ENCODE assay signal across 8 cellular contexts in genomic region chr19:28466107-28467045, GRCh38.
DNase-seq lines count a peak whose midpoint lies in the region; ATAC-seq, FAIRE-seq and TF ChIP-seq lines count a peak whose summit lies in the region.

No MANE protein-coding gene starts in this region.

- H3K27me3 Mint-ChIP-seq in activated CD4-positive, alpha-beta memory T cell treated with anti-CD3 and anti-CD28 coated beads for 36 hours = no peaks in the 10 kb centered on the region
- H3K27me3 Mint-ChIP-seq in nephron progenitor cell (ENCODE audit: low read depth, poor library complexity) = peaks cover 6% of the 10 kb centered on the region

- intact Hi-C loops in activated CD4-positive, alpha-beta memory T cell treated with anti-CD3 and anti-CD28 coated beads for 36 hours (cut with micrococcal nuclease) = loop anchor here (10.0 kb wide), 1 partner anchor 168 kb away; no protein-coding TSS in a partner anchor
- intact Hi-C loops in endothelial cell of umbilical vein (cut with micrococcal nuclease) = loop anchor here (1.0 to 2.0 kb wide), 3 partner anchors 244 to 1062 kb away; no protein-coding TSS in a partner anchor

- H3K9me1 ChIP-seq in endothelial cell of umbilical vein (replicated peaks; ENCODE audit: control insufficient read depth, extremely low read depth, insufficient read depth, low read length) = no peaks in the 10 kb centered on the region

- no peaks in the 10 kb centered on the region for H3K36me3 Mint-ChIP-seq in activated CD4-positive, alpha-beta memory T cell treated with anti-CD3 and anti-CD28 coated beads for 36 hours
- H3K36me3 Mint-ChIP-seq in nephron progenitor cell (ENCODE audit: low read depth) = no peaks in the 10 kb centered on the region

- H3K27ac ChIP-seq in endothelial cell of umbilical vein (ENCODE audit: insufficient read depth, low read depth, low read length) = no peak overlapping the region
- no peak overlapping the region for H3K27ac ChIP-seq in suprapubic skin

- peak; percentile 28 to 65 for TF ChIP-seq CTCF in endothelial cell of umbilical vein (IDR thresholded peaks at IDR 0.05; ENCODE audit: extremely low read depth in 1 of 2, insufficient read depth in 1 of 2, low read depth in 1 of 2, low read length in 2 of 2)
- peak; percentile 92 for TF ChIP-seq CTCF in nephron progenitor cell (IDR thresholded peaks at IDR 0.05)
- TF ChIP-seq CTCF in suprapubic skin (IDR thresholded peaks at IDR 0.05) = peak; percentile 45 to 69

- H3K9ac ChIP-seq in endothelial cell of umbilical vein (replicated peaks; ENCODE audit: extremely low read depth, insufficient read depth, low read length) = no peak overlapping the region

- no TSS peak for BruUV-seq in endothelial cell of umbilical vein (replicated peaks; lab: Mats Ljungman, UMichigan)

- dilution Hi-C loops in endothelial cell of umbilical vein (cut with MboI; ENCODE audit: extremely low pct_ligation_motif_present, low sequenced_read_pairs) = no loop called here

- CTCF ChIA-PET in activated CD4-positive, alpha-beta memory T cell treated with anti-CD3 and anti-CD28 coated beads for 36 hours (lab: Charles Lee) = interaction anchor here (0.9 kb wide), 1 partner anchor 413 kb away, joined by 4 read pairs; no protein-coding TSS in a partner anchor
- CTCF ChIA-PET in endothelial cell of umbilical vein (lab: Charles Lee) = no interaction called here

- H4K20me1 ChIP-seq in endothelial cell of umbilical vein (replicated peaks; ENCODE audit: control insufficient read depth, extremely low read depth, insufficient read depth, low read length) = no peaks in the 10 kb centered on the region

- H3K4me1 Mint-ChIP-seq in activated CD4-positive, alpha-beta memory T cell treated with anti-CD3 and anti-CD28 coated beads for 36 hours (ENCODE audit: low read depth) = peaks cover 2% of the 10 kb centered on the region
- H3K4me1 Mint-ChIP-seq in nephron progenitor cell = peaks cover 67% of the 10 kb centered on the region

- no peaks in the 10 kb centered on the region for H3K9me3 Mint-ChIP-seq in activated CD4-positive, alpha-beta memory T cell treated with anti-CD3 and anti-CD28 coated beads for 36 hours
- no peaks in the 10 kb centered on the region for H3K9me3 Mint-ChIP-seq in nephron progenitor cell

- H3K79me2 ChIP-seq in endothelial cell of umbilical vein (ENCODE audit: control insufficient read depth, insufficient read depth, low read length) = no peaks in the 10 kb centered on the region

- no peak for ATAC-seq in GM21390 (IDR thresholded peaks at IDR 0.05; ENCODE audit: unreplicated experiment)

- H3K27ac Mint-ChIP-seq in activated CD4-positive, alpha-beta memory T cell treated with anti-CD3 and anti-CD28 coated beads for 36 hours = no peak overlapping the region
- no peak overlapping the region for H3K27ac Mint-ChIP-seq in nephron progenitor cell

- peak; percentile 21 for FAIRE-seq in endothelial cell of umbilical vein (lab: Jason Lieb, UNC)

- no peak for TF ChIP-seq EP300 in suprapubic skin (IDR thresholded peaks at IDR 0.05)

- H3K9me3 ChIP-seq in endothelial cell of umbilical vein (replicated peaks; ENCODE audit: control insufficient read depth, insufficient read depth, low read length) (no peaks in the 10 kb centered on the region), suprapubic skin (no peaks in the 10 kb centered on the region)

- H3K4me1 ChIP-seq in endothelial cell of umbilical vein (ENCODE audit: control insufficient read depth, extremely low read depth, insufficient read depth, low read length) = no peaks in the 10 kb centered on the region
- peaks cover 10% of the 10 kb centered on the region for H3K4me1 ChIP-seq in suprapubic skin

- H3K4me3 Mint-ChIP-seq in activated CD4-positive, alpha-beta memory T cell treated with anti-CD3 and anti-CD28 coated beads for 36 hours = no peak overlapping the region
- H3K4me3 Mint-ChIP-seq in nephron progenitor cell = no peak overlapping the region

- H3K36me3 ChIP-seq in endothelial cell of umbilical vein (ENCODE audit: control insufficient read depth in 2 of 2, extremely low read depth in 1 of 2, insufficient read depth in 2 of 2, low read length in 2 of 2) (no peaks in the 10 kb centered on the region), suprapubic skin (no peaks in the 10 kb centered on the region)

- no peaks in the 10 kb centered on the region for H3K27me3 ChIP-seq in endothelial cell of umbilical vein (ENCODE audit: control insufficient read depth in 2 of 2, insufficient read depth in 2 of 2, low read length in 2 of 2)
- H3K27me3 ChIP-seq in suprapubic skin = no peaks in the 10 kb centered on the region

- no peak overlapping the region for H3K4me2 ChIP-seq in endothelial cell of umbilical vein (ENCODE audit: insufficient read depth, low read length)

- TF ChIP-seq POLR2A in endothelial cell of umbilical vein (IDR thresholded peaks at IDR 0.05; ENCODE audit: low read depth, low read length) (no peak), suprapubic skin (IDR thresholded peaks at IDR 0.05) (no peak)

- DNase-seq in NCI-H2107 treated with DMSO at 0.1 percent for 48 hours (lab: John Stamatoyannopoulos, UW; ENCODE audit: unreplicated experiment) (peak; percentile 4), NCI-H2107 (lab: John Stamatoyannopoulos, UW) (no peak), NCI-H2227 (lab: John Stamatoyannopoulos, UW; ENCODE audit: unreplicated experiment) (peak; percentile 87), endothelial cell of umbilical vein (ENCODE audit: low read depth, low spot score) (no peak), nephron progenitor cell (peak; percentile 84), suprapubic skin (ENCODE audit: low spot score in 2 of 2) (no peak)
- peak; percentile 55 for DNase-seq in activated CD4-positive, alpha-beta memory T cell treated with anti-CD3 and anti-CD28 coated beads for 36 hours

- 65% methylated on average over 9 of the region's 9 CpGs for WGBS in suprapubic skin

- H3K4me3 ChIP-seq in endothelial cell of umbilical vein (replicated peaks in 1 of 3; ENCODE audit: insufficient read depth in 1 of 3, low read depth in 1 of 3, low read length in 3 of 3) (no peak overlapping the region), suprapubic skin (no peak overlapping the region)

- POLR2A ChIA-PET in activated CD4-positive, alpha-beta memory T cell treated with anti-CD3 and anti-CD28 coated beads for 36 hours (lab: Charles Lee) = no interaction called here
- POLR2A ChIA-PET in endothelial cell of umbilical vein (lab: Charles Lee) = no interaction called here

- H2AFZ ChIP-seq in endothelial cell of umbilical vein (ENCODE audit: low read depth, low read length) = no peak overlapping the region

TF ChIP-seq in endothelial cell of umbilical vein, 7 proteins besides CTCF, POLR2A, EP300 and RAD21:
- TF ChIP-seq JUN (IDR thresholded peaks at IDR 0.05; ENCODE audit: borderline replicate concordance, insufficient read depth, insufficient read length, low read depth) (no peak), EZH2 (IDR thresholded peaks at IDR 0.05; ENCODE audit: borderline replicate concordance, low read depth, low read length, severe bottlenecking) (no peak), MYC (IDR thresholded peaks at IDR 0.05; ENCODE audit: low read depth, low read length) (no peak), FOS (IDR thresholded peaks at IDR 0.05; ENCODE audit: borderline replicate concordance, insufficient read depth, low read length) (no peak), POLR2AphosphoS5 (IDR thresholded peaks at IDR 0.05; ENCODE audit: insufficient read depth, low read depth, low read length) (no peak), GATA2 (IDR thresholded peaks at IDR 0.05; ENCODE audit: insufficient read depth, insufficient read length, low read depth, low read length) (no peak), MAX (IDR thresholded peaks at IDR 0.05; ENCODE audit: insufficient read depth, insufficient read length) (no peak)

Comparison
In these comparisons a context has a peak if more than half of its experiments do, and no peak if none do; other contexts are left out.
1. DNase-seq: peak in NCI-H2107 treated with DMSO at 0.1 percent for 48 hours (single experiment), NCI-H2227 (single experiment), activated CD4-positive, alpha-beta memory T cell treated with anti-CD3 and anti-CD28 coated beads for 36 hours (single experiment) and nephron progenitor cell (single experiment); none in NCI-H2107 (single experiment), endothelial cell of umbilical vein (single experiment) and suprapubic skin (0 of 2).
2. Peak in every context shown above with its lines, with median percentiles within 50 percentile points of each other: CTCF ChIP-seq.